In the genomic region with DNA sequence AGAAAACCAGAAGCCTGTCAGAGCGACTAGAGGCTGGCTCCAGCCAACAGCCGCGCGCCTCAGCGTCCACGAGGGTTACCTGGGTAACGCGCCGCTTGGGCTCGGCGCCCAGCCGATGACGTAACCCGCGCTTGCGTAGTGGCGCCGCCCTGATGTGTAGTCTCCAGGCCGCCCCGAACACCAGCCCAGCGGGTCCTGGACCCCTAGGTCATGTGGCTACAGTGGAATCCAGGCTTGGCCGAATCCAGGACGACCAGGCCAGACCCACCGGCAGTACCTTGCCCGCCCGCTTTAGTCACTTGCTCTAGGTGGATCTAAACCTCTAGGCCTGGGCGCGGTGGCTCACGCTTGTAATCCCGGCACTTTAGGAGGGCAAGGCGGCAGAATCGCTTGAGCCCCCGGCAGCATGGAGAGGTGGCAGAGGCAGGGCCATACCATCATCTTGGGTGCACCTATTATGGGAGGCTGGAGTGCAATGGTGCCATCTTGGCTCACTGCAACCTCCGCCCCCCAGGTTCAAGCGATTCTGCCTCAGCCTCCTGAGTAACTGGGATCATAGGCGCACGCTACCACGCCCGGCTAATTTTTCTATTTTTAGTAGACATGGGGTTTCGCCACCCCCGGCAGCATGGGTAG, we compare ENCODE assay signal across 8 cellular contexts. TPM values are rescaled to one million over a fixed set of nuclear protein-coding genes. Genes with fewer than 3 reads are reported as not detected.
DNase-seq lines count a peak whose midpoint lies in the region; ATAC-seq and TF ChIP-seq lines count a peak whose summit lies in the region.

No MANE protein-coding gene starts in this region.

- H3K27ac Mint-ChIP-seq in stimulated activated memory B cell treated with anti-CD40 and anti-IgM and Interleukin-4, amounts not matched to agents 10 μg/mL and 1 μg/mL and 100 μg/mL, for 72 hours = no peak overlapping the region

- peaks cover 6% of the 10 kb centered on the region for H3K4me1 Mint-ChIP-seq in stimulated activated memory B cell treated with anti-CD40 and anti-IgM and Interleukin-4, amounts not matched to agents 10 μg/mL and 1 μg/mL and 100 μg/mL, for 72 hours

- DNase-seq in AG08395 (ENCODE audit: low spot score) (peak; percentile 62), GM20000 (ENCODE audit: low spot score) (peak; percentile 72), NCI-H345 treated with DMSO at 0.1 percent for 48 hours (lab: John Stamatoyannopoulos, UW; ENCODE audit: unreplicated experiment) (peak; percentile 66), activated T-cell treated with anti-CD3 and anti-CD28 coated beads for 48 hours (ENCODE audit: low read depth) (peak; percentile 59)

- TF ChIP-seq CTCF in GM20000 (IDR thresholded peaks at IDR 0.05; ENCODE audit: extremely low read depth, missing control alignments) = no peak

- H3K36me3 Mint-ChIP-seq in stimulated activated memory B cell treated with anti-CD40 and anti-IgM and Interleukin-4, amounts not matched to agents 10 μg/mL and 1 μg/mL and 100 μg/mL, for 72 hours = peaks cover 57% of the 10 kb centered on the region

- peak overlapping the region; percentile 35 for H3K4me3 ChIP-seq in mononuclear cell (ENCODE audit: low read length)

- H3K9me3 Mint-ChIP-seq in stimulated activated memory B cell treated with anti-CD40 and anti-IgM and Interleukin-4, amounts not matched to agents 10 μg/mL and 1 μg/mL and 100 μg/mL, for 72 hours = peaks cover 28% of the 10 kb centered on the region

- peaks cover 30% of the 10 kb centered on the region for H3K9me3 ChIP-seq in mononuclear cell (ENCODE audit: low read depth, low read length)

- H3K27me3 Mint-ChIP-seq in stimulated activated memory B cell treated with anti-CD40 and anti-IgM and Interleukin-4, amounts not matched to agents 10 μg/mL and 1 μg/mL and 100 μg/mL, for 72 hours = no peaks in the 10 kb centered on the region

- ATAC-seq in esophagus mucosa = peak; percentile 91
- ATAC-seq in stimulated activated memory B cell treated with anti-CD40 and anti-IgM and Interleukin-4, amounts not matched to agents 10 μg/mL and 1 μg/mL and 100 μg/mL, for 72 hours = peak; percentile 90
- ATAC-seq in GM21723 (IDR thresholded peaks at IDR 0.05; ENCODE audit: unreplicated experiment) = no peak

- peak overlapping the region; percentile 74 for H3K4me3 Mint-ChIP-seq in stimulated activated memory B cell treated with anti-CD40 and anti-IgM and Interleukin-4, amounts not matched to agents 10 μg/mL and 1 μg/mL and 100 μg/mL, for 72 hours

- peaks cover 9% of the 10 kb centered on the region for H3K4me1 ChIP-seq in mononuclear cell (ENCODE audit: insufficient read depth, low read length)

- no peaks in the 10 kb centered on the region for H3K27me3 ChIP-seq in mononuclear cell (ENCODE audit: insufficient read depth, low read length)

RNA-seq across cellular contexts. Expression of a gene that starts 7.2 kb away (rescaled TPM):
- total RNA-seq in esophagus mucosa (5.4 TPM), mononuclear cell (8.2 TPM)

RNA-seq across cellular contexts. Expression of a gene that starts 24.0 kb away (rescaled TPM):
- total RNA-seq in esophagus mucosa (not detected), mononuclear cell (not detected)

RNA-seq across cellular contexts. Expression of a gene that starts 35.5 kb away (rescaled TPM):
- total RNA-seq in esophagus mucosa (0.48 TPM), mononuclear cell (0.21 TPM)

RNA-seq across cellular contexts. Expression of a gene that starts 49.3 kb away (rescaled TPM):
- 0.68 TPM for total RNA-seq in esophagus mucosa
- 0.84 TPM for total RNA-seq in mononuclear cell
